12 cellular contexts compared by ENCODE assay signal in the genomic region with DNA sequence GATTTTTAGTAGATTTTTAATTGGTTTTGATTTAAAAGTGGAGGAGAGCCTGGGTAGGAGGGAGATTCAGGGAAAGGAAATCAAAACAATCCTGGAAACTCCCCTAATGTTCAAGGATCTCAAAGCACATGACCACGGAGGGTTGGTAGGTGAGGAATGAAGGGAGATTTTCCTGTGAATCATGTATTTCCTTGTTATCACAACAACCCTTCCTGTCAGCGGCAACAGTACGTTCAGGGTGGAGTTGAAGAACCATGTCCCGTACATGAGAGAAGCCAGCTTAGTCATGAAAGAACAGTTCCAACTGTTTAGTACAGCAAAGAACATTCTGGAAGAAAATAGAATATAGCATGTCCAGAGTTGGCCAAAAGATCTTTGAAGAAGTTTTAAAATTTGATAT.
DNase-seq lines count a peak whose midpoint lies in the region; ATAC-seq and TF ChIP-seq lines count a peak whose summit lies in the region.
"Had no signal": no experiment of that assay in that cellular context is flagged by ENCODE, and none has a peak within 500 bp of the region (broad histone marks: within the 10 kb centered on the region; RNA-seq: fewer than 3 reads in every experiment).

No MANE protein-coding gene starts in this region.

- H3K9me2 ChIP-seq in PC-3 (replicated peaks; ENCODE audit: low read length), result no peaks in the 10 kb centered on the region

- CTCF ChIA-PET in AG04450 (lab: Charles Lee) (interaction anchor here (1.2 kb wide), 2 partner anchors 21 to 22 kb away, joined by 3 to 5 read pairs; no protein-coding TSS in a partner anchor), PC-3 (lab: Charles Lee) (no interaction called here)

- intact Hi-C loops in PC-3 (cut with micrococcal nuclease) (no loop called here), esophagus muscularis mucosa (cut with DNase I) (no loop called here)

- ATAC-seq in PC-3, result peak; percentile 87
- ATAC-seq in GM19023 (IDR thresholded peaks at IDR 0.05; ENCODE audit: unreplicated experiment), result no peak
- ATAC-seq in HG02885 (IDR thresholded peaks at IDR 0.05; ENCODE audit: poor library complexity, unreplicated experiment), result no peak
- ATAC-seq: CD8-positive, alpha-beta T cell had no signal

- TF ChIP-seq POLR2A in esophagus muscularis mucosa (IDR thresholded peaks at IDR 0.05; ENCODE audit: low read depth), result no peak

- peak overlapping the region; percentile 67 to 91 (median 87) for H3K27ac Mint-ChIP-seq in nephron
- H3K27ac Mint-ChIP-seq: activated T-helper 1 cell treated with anti-CD3 and anti-CD28 coated beads, Interleukin-12 subunit alpha, Interleukin-12 subunit beta, Interleukin-2, Interleukin-4 antibody, amounts not matched to agents 30 ng/mL and 10 ng/mL and 1 ng/mL, durations not matched to agents 14 hours and 24 hours and 36 hours; CD8-positive, alpha-beta T cell had no signal

- no peaks in the 10 kb centered on the region for H3K9me3 Mint-ChIP-seq in nephron
- H3K9me3 Mint-ChIP-seq: CD8-positive, alpha-beta T cell had no signal

- peak overlapping the region; percentile 45 to 70 (median 54) for H3K4me3 Mint-ChIP-seq in nephron
- H3K4me3 Mint-ChIP-seq: activated T-helper 1 cell treated with anti-CD3 and anti-CD28 coated beads, Interleukin-12 subunit alpha, Interleukin-12 subunit beta, Interleukin-2, Interleukin-4 antibody, amounts not matched to agents 30 ng/mL and 10 ng/mL and 1 ng/mL, durations not matched to agents 14 hours and 24 hours and 36 hours; CD8-positive, alpha-beta T cell had no signal

- TF ChIP-seq EP300 in esophagus muscularis mucosa (IDR thresholded peaks at IDR 0.05), result peak; percentile 20

- H3K36me3 ChIP-seq in PC-3 (ENCODE audit: low read depth, low read length) (no peaks in the 10 kb centered on the region), esophagus muscularis mucosa (no peaks in the 10 kb centered on the region)

- POLR2A ChIA-PET in AG04450 (lab: Yijun Ruan, JAX) (no interaction called here), PC-3 (lab: Charles Lee; ENCODE audit: unreplicated experiment) (no interaction called here)

- no TSS peak for BruUV-seq in PC-3 (replicated peaks; lab: Mats Ljungman, UMichigan)

- H3K9ac ChIP-seq in PC-3 (ENCODE audit: low read length), result no peak overlapping the region

- no peaks in the 10 kb centered on the region for H3K79me2 ChIP-seq in PC-3 (ENCODE audit: low read length)

- H3K27ac ChIP-seq in AG04450 (ENCODE audit: low read depth, low read length) (peak overlapping the region; percentile 32), PC-3 (ENCODE audit: low read length) (peak overlapping the region; percentile 7; the same call in 1 of the 2 replicates), esophagus muscularis mucosa (replicated peaks in 1 of 4) (peak overlapping the region in 2 of 4 donors; percentile 9 to 47)

- H3F3A ChIP-seq in PC-3 (ENCODE audit: low read length, unreplicated experiment), result no peaks in the 10 kb centered on the region

- peaks cover 24% of the 10 kb centered on the region for H3K4me1 Mint-ChIP-seq in nephron

- no peak for DNase-seq in AG04450 (ENCODE audit: low read depth, low spot score)
- DNase-seq in PC-3, result peak; percentile 48
- DNase-seq in esophagus muscularis mucosa (ENCODE audit: extremely low spot score), result no peak
- DNase-seq in DMS153 (lab: John Stamatoyannopoulos, UW), result no peak
- no peak for DNase-seq in HUDEP-2 (lab: John Stamatoyannopoulos, UW; ENCODE audit: unreplicated experiment in 76 of 76)
- DNase-seq: CD8-positive, alpha-beta T cell; head of caudate nucleus; NCI-H1105 had no signal

- WGBS in esophagus muscularis mucosa, result 23% methylated on average over 4 of the region's 4 CpGs

- H3K9me3 ChIP-seq in AG04450 (ENCODE audit: control insufficient read depth, insufficient read depth, low read length), result peaks cover 2% of the 10 kb centered on the region; the same call in 1 of the 2 replicates
- H3K9me3 ChIP-seq in PC-3 (ENCODE audit: low read length), result no peaks in the 10 kb centered on the region
- H3K9me3 ChIP-seq in esophagus muscularis mucosa, result no peaks in the 10 kb centered on the region

- peak overlapping the region; percentile 57 for H2AFZ ChIP-seq in PC-3 (ENCODE audit: low read length)

- H3K36me3 Mint-ChIP-seq in nephron (ENCODE audit: low read depth), result no peaks in the 10 kb centered on the region
- H3K36me3 Mint-ChIP-seq: CD8-positive, alpha-beta T cell had no signal

- H3K27me3 Mint-ChIP-seq in nephron (ENCODE audit: low read depth), result no peaks in the 10 kb centered on the region

- H3K27me3 ChIP-seq in AG04450 (ENCODE audit: control insufficient read depth, insufficient read depth, low read length) (no peaks in the 10 kb centered on the region), PC-3 (ENCODE audit: low read length) (no peaks in the 10 kb centered on the region), esophagus muscularis mucosa (no peaks in the 10 kb centered on the region)

- no peaks in the 10 kb centered on the region for H4K20me1 ChIP-seq in PC-3 (ENCODE audit: low read length)

- peaks cover 5% of the 10 kb centered on the region for H3K4me1 ChIP-seq in PC-3 (ENCODE audit: insufficient read depth, low read length)
- peaks cover 5 to 15% (median 6%) of the 10 kb centered on the region in 4 donors for H3K4me1 ChIP-seq in esophagus muscularis mucosa

- no peak overlapping the region for H3K4me3 ChIP-seq in AG04450 (ENCODE audit: low read depth, low read length)
- no peak overlapping the region for H3K4me3 ChIP-seq in PC-3 (ENCODE audit: low read length)
- no peak overlapping the region for H3K4me3 ChIP-seq in esophagus muscularis mucosa

- TF ChIP-seq CTCF in AG04450 (IDR thresholded peaks at IDR 0.05; ENCODE audit: low read depth, low read length), result no peak
- no peak for TF ChIP-seq CTCF in PC-3 (conservative IDR thresholded peaks at IDR 0.05; ENCODE audit: low read depth, low read length)
- no peak for TF ChIP-seq CTCF in esophagus muscularis mucosa (IDR thresholded peaks at IDR 0.05)
- TF ChIP-seq CTCF in nephron (IDR thresholded peaks at IDR 0.05; ENCODE audit: unreplicated experiment in 3 of 3), result no peak

- H3K4me2 ChIP-seq in PC-3 (ENCODE audit: low read length), result peak overlapping the region; percentile 29
